In genomic region chr11:126098204-126098769, GRCh38 we compare ENCODE assay signal across 24 cellular contexts.
"Had no signal": no experiment of that assay in that cellular context is flagged by ENCODE, and none has a peak within 500 bp of the region (broad histone marks: within the 10 kb centered on the region; RNA-seq: fewer than 3 reads in every experiment).

No MANE protein-coding gene starts in this region.

- H3K9me3 Mint-ChIP-seq: activated CD4-positive, alpha-beta memory T cell treated with anti-CD3 and anti-CD28 coated beads, Interleukin-2, amount 10 ng/mL, durations not matched to agents 7 days and 5 days; activated CD4-positive, alpha-beta T cell treated with anti-CD3 and anti-CD28 coated beads, Interleukin-2, amount 10 ng/mL, durations not matched to agents 7 days and 5 days; activated naive CD4-positive, alpha-beta T cell treated with anti-CD3 and anti-CD28 coated beads for 36 hours; activated T-helper 17 cell treated with anti-CD3 and anti-CD28 coated beads, Interleukin-2, amount 50 U/mL, for 72 hours had no signal

- H3K27ac Mint-ChIP-seq: activated CD4-positive, alpha-beta memory T cell treated with anti-CD3 and anti-CD28 coated beads, Interleukin-2, amount 10 ng/mL, durations not matched to agents 7 days and 5 days; activated CD4-positive, alpha-beta T cell treated with anti-CD3 and anti-CD28 coated beads, Interleukin-2, amount 10 ng/mL, durations not matched to agents 7 days and 5 days; activated naive CD4-positive, alpha-beta T cell treated with anti-CD3 and anti-CD28 coated beads for 36 hours; activated naive CD8-positive, alpha-beta T cell; activated T-helper 17 cell treated with anti-CD3 and anti-CD28 coated beads, Interleukin-2, amount 50 U/mL, for 72 hours had no signal

- H3K4me3 ChIP-seq: cardiac muscle cell had no signal

- H3K36me3 ChIP-seq: brain microvascular endothelial cell, cardiac muscle cell had no signal

- DNase-seq: activated CD4-positive, alpha-beta memory T cell treated with anti-CD3 and anti-CD28 coated beads, Interleukin-2, amount 10 ng/mL, durations not matched to agents 7 days and 5 days; activated CD4-positive, alpha-beta T cell treated with anti-CD3 and anti-CD28 coated beads, Interleukin-2, amount 10 ng/mL, durations not matched to agents 7 days and 5 days; activated CD4-positive, CD25-positive, alpha-beta regulatory T cell; activated gamma-delta T cell; activated naive CD4-positive, alpha-beta T cell treated with anti-CD3 and anti-CD28 coated beads for 36 hours; activated T-cell treated with anti-CD3 and anti-CD28 coated beads for 4 hours; activated T-cell treated with anti-CD3 and anti-CD28 coated beads, Interleukin-2, amount 50 U/mL, for 48 hours; amygdala; brain microvascular endothelial cell; Kasumi-1; KBM-7; NCI-H146; NCI-H187 treated with DMSO at 0.1 percent for 48 hours; NCI-H2171 treated with DMSO at 0.1 percent for 48 hours; NCI-H345; NCI-H510A; NCI-H526 treated with DMSO at 0.1 percent for 48 hours; NCI-H82; SIG-M5; T-helper 1 cell had no signal

- H3K36me3 Mint-ChIP-seq: activated naive CD8-positive, alpha-beta T cell had no signal

- H3K4me3 Mint-ChIP-seq: activated CD4-positive, alpha-beta memory T cell treated with anti-CD3 and anti-CD28 coated beads, Interleukin-2, amount 10 ng/mL, durations not matched to agents 7 days and 5 days; activated CD4-positive, alpha-beta T cell treated with anti-CD3 and anti-CD28 coated beads, Interleukin-2, amount 10 ng/mL, durations not matched to agents 7 days and 5 days; activated naive CD4-positive, alpha-beta T cell treated with anti-CD3 and anti-CD28 coated beads for 36 hours; activated naive CD8-positive, alpha-beta T cell; activated T-helper 17 cell treated with anti-CD3 and anti-CD28 coated beads, Interleukin-2, amount 50 U/mL, for 72 hours had no signal

- H3K27me3 ChIP-seq: brain microvascular endothelial cell, cardiac muscle cell had no signal

- ATAC-seq: activated T-helper 17 cell treated with anti-CD3 and anti-CD28 coated beads, Interleukin-2, amount 50 U/mL, for 72 hours had no signal

- H3K27me3 Mint-ChIP-seq: activated naive CD8-positive, alpha-beta T cell; activated T-helper 17 cell treated with anti-CD3 and anti-CD28 coated beads, Interleukin-2, amount 50 U/mL, for 72 hours had no signal

- H3K4me1 Mint-ChIP-seq: activated CD4-positive, alpha-beta memory T cell treated with anti-CD3 and anti-CD28 coated beads, Interleukin-2, amount 10 ng/mL, durations not matched to agents 7 days and 5 days; activated CD4-positive, alpha-beta T cell treated with anti-CD3 and anti-CD28 coated beads, Interleukin-2, amount 10 ng/mL, durations not matched to agents 7 days and 5 days; activated T-helper 17 cell treated with anti-CD3 and anti-CD28 coated beads, Interleukin-2, amount 50 U/mL, for 72 hours had no signal

- H3K27ac ChIP-seq: brain microvascular endothelial cell, cardiac muscle cell, VCaP had no signal
